ENCODE assay signal across 9 cellular contexts in the genomic region with DNA sequence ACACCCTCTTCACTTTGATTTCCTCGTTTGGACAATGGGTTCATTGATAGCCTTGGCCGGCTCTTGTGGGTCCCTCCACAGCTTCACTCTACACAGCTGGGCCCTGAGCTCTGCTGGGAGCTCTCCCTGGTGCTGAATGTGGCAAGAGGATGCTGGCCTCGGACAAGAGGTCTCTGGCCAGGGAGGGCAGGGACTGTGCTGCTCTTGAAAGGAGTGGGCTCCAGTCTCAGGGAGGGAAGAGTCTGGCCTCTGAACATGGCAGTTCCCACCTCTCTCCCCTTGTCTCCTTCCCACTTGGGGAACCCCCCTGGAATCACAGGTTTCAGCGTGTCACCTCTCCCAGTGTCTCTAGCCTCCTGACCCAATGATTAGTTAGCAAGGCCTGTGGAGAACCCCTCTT. TPM values are rescaled to one million over a fixed set of nuclear protein-coding genes. Genes with fewer than 3 reads are reported as not detected.
DNase-seq lines count a peak whose midpoint lies in the region; ATAC-seq and TF ChIP-seq lines count a peak whose summit lies in the region.
"Had no signal": no experiment of that assay in that cellular context is flagged by ENCODE, and none has a peak within 500 bp of the region (broad histone marks: within the 10 kb centered on the region; RNA-seq: fewer than 3 reads in every experiment).

No MANE protein-coding gene starts in this region.

- H3K36me3 Mint-ChIP-seq in activated T-cell treated with anti-CD3 and anti-CD28 coated beads, Interleukin-2, amount 50 U/mL, for 4 hours (ENCODE audit: insufficient read depth), result no peaks in the 10 kb centered on the region

- DNase-seq in EL, result peak; percentile 71
- DNase-seq in KG1 (lab: John Stamatoyannopoulos, UW), result peak; percentile 6
- peak; percentile 67 to 80 (median 76) for DNase-seq in adrenal gland
- DNase-seq in iPS DF 4.7 (ENCODE audit: extremely low read depth, low spot score), result peak; percentile 64
- DNase-seq in stimulated activated naive CD8-positive, alpha-beta T cell treated with anti-CD3 and anti-CD28 coated beads, Interleukin-15, Interleukin-2, amounts not matched to agents 100 U/mL and 50 U/mL, for 24 hours, result peak; percentile 43
- DNase-seq in NCI-H146 treated with DMSO at 0.1 percent for 48 hours (lab: John Stamatoyannopoulos, UW; ENCODE audit: unreplicated experiment), result no peak
- DNase-seq in activated T-cell treated with anti-CD3 and anti-CD28 coated beads, Interleukin-2, amount 50 U/mL, for 4 hours, result no peak
- DNase-seq in DMS114 treated with DMSO at 0.1 percent for 48 hours (lab: John Stamatoyannopoulos, UW; ENCODE audit: unreplicated experiment), result no peak

- peaks cover 3% of the 10 kb centered on the region for H3K4me1 Mint-ChIP-seq in activated T-cell treated with anti-CD3 and anti-CD28 coated beads, Interleukin-2, amount 50 U/mL, for 4 hours (ENCODE audit: low read depth)

- TF ChIP-seq CTCF in adrenal gland (IDR thresholded peaks at IDR 0.05), result no peak

- WGBS in adrenal gland, 4 donors, result 0 to 29% (median 25%) methylated on average over 3 to 4 of the region's 4 CpGs

- no peak for TF ChIP-seq POLR2A in adrenal gland (IDR thresholded peaks at IDR 0.05)

- H3K9me3 Mint-ChIP-seq in activated T-cell treated with anti-CD3 and anti-CD28 coated beads, Interleukin-2, amount 50 U/mL, for 4 hours, result no peaks in the 10 kb centered on the region
- H3K9me3 Mint-ChIP-seq: stimulated activated naive CD8-positive, alpha-beta T cell treated with anti-CD3 and anti-CD28 coated beads, Interleukin-15, Interleukin-2, amounts not matched to agents 100 ng/mL and 50 ng/mL, for 24 hours had no signal

- no peaks in the 10 kb centered on the region for H3K36me3 ChIP-seq in adrenal gland (replicated peaks in 1 of 2)

- no peaks in the 10 kb centered on the region for H3K4me1 ChIP-seq in adrenal gland (replicated peaks in 1 of 2)

- ATAC-seq in stimulated activated naive CD8-positive, alpha-beta T cell treated with anti-CD3 and anti-CD28 coated beads, Interleukin-15, Interleukin-2, amounts not matched to agents 100 U/mL and 50 U/mL, for 24 hours, result no peak
- ATAC-seq in activated T-cell treated with anti-CD3 and anti-CD28 coated beads, Interleukin-2, amount 50 U/mL, for 4 hours, result no peak

- peaks cover 55% of the 10 kb centered on the region for H3K27me3 Mint-ChIP-seq in activated T-cell treated with anti-CD3 and anti-CD28 coated beads, Interleukin-2, amount 50 U/mL, for 4 hours (ENCODE audit: low read depth)

- no peak overlapping the region for H3K4me3 Mint-ChIP-seq in activated T-cell treated with anti-CD3 and anti-CD28 coated beads, Interleukin-2, amount 50 U/mL, for 4 hours
- H3K4me3 Mint-ChIP-seq: stimulated activated naive CD8-positive, alpha-beta T cell treated with anti-CD3 and anti-CD28 coated beads, Interleukin-15, Interleukin-2, amounts not matched to agents 100 ng/mL and 50 ng/mL, for 24 hours had no signal

- no peak overlapping the region for H3K4me3 ChIP-seq in adrenal gland

- no peak overlapping the region for H3K27ac ChIP-seq in adrenal gland

- no peaks in the 10 kb centered on the region for H3K9me3 ChIP-seq in adrenal gland (replicated peaks in 1 of 3)

- intact Hi-C loops in adrenal gland (cut with DNase I), result no loop called here

- peaks cover 22% of the 10 kb centered on the region for H3K27me3 ChIP-seq in adrenal gland

RNA-seq across cellular contexts. Expression of gene CABP7, which starts 3.0 kb away (rescaled TPM):
- total RNA-seq in adrenal gland, result 10 to 100 TPM in 4 of 8 donors, 1 to 10 TPM in 3, under 1 TPM in 1; 0.77 to 15.1 (median 8.4) TPM
- 1 to 10 TPM; 2.7 to 7.4 (median 5.0) TPM for polyA plus RNA-seq in adrenal gland
- total RNA-seq in activated T-cell treated with anti-CD3 and anti-CD28 coated beads, Interleukin-2, amount 50 U/mL, for 4 hours, result under 1 TPM; 0.11 to 0.20 (median 0.13) TPM

RNA-seq across cellular contexts. Expression of gene ZMAT5, which starts 50.0 kb away (rescaled TPM):
- 10 to 100 TPM; 16.3 to 52.1 (median 33.6) TPM for total RNA-seq in adrenal gland
- polyA plus RNA-seq in adrenal gland, result 10 to 100 TPM; 13.1 to 97.8 (median 75.7) TPM
- total RNA-seq in activated T-cell treated with anti-CD3 and anti-CD28 coated beads, Interleukin-2, amount 50 U/mL, for 4 hours, result 10 to 100 TPM; 23.9 to 27.8 (median 26.5) TPM

RNA-seq across cellular contexts. Expression of gene UQCR10, which starts 50.4 kb away (rescaled TPM):
- total RNA-seq in adrenal gland, result 100 to 1,000 TPM in 7 of 8 donors, 10 to 100 TPM in 1; 51.3 to 204 (median 164) TPM
- polyA plus RNA-seq in adrenal gland, result 100 to 1,000 TPM; 217 to 489 (median 301) TPM
- total RNA-seq in activated T-cell treated with anti-CD3 and anti-CD28 coated beads, Interleukin-2, amount 50 U/mL, for 4 hours, result 100 to 1,000 TPM in 1 of 3 donors, 10 to 100 TPM in 2; 90.9 to 103 (median 91.1) TPM

Comparison
In these comparisons a context has a peak if more than half of its experiments do, and no peak if none do; other contexts are left out.
1. DNase-seq: peak in EL (single experiment), KG1 (single experiment), adrenal gland (7 of 7), iPS DF 4.7 (single experiment) and stimulated activated naive CD8-positive, alpha-beta T cell treated with anti-CD3 and anti-CD28 coated beads, Interleukin-15, Interleukin-2, amounts not matched to agents 100 U/mL and 50 U/mL, for 24 hours (single experiment); none in NCI-H146 treated with DMSO at 0.1 percent for 48 hours (single experiment), activated T-cell treated with anti-CD3 and anti-CD28 coated beads, Interleukin-2, amount 50 U/mL, for 4 hours (single experiment) and DMS114 treated with DMSO at 0.1 percent for 48 hours (single experiment).